8 cellular contexts compared by ENCODE assay signal in the genomic region with DNA sequence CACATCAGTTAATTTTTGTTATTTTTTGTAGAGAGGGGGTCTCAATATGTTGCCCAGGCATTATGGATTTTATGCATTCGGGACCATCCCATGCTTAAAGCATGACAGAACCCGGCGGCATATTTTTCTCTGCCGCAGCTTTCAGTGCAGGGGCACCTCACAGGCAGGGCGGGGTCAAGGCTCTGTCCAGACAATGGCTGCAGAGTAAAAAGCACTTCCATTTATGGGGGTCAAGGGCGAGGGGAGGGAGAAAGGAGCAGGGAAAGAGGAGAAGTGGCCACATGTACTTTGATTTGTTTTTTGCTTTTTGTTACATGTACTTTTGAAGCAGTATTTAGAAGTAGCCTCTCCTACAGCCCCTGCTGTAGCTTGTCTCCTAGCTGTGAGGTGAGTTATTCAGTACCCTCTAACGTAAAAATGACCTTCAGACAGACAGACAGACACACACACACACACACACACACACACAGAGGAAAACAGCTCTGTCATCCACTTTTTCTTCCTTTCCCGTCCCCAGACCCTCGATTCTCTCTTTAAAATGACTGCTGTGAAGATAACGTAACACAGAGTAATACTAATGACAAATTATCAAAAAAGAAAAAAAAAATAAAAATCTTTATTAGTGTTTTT. TPM values are rescaled to one million over a fixed set of nuclear protein-coding genes. Genes with fewer than 3 reads are reported as not detected.
DNase-seq lines count a peak whose midpoint lies in the region; ATAC-seq and TF ChIP-seq lines count a peak whose summit lies in the region.

No MANE protein-coding gene starts in this region.

- peak overlapping the region; percentile 70 to 75; a peak in 3 of 4 replicates for H3K4me3 ChIP-seq in SK-N-SH (ENCODE audit: low read depth in 2 of 2, low read length in 1 of 2)
- peak overlapping the region; percentile 80 for H3K4me3 ChIP-seq in iPS-18a (ENCODE audit: low read length)
- H3K4me3 ChIP-seq in stomach smooth muscle (ENCODE audit: low read length in 2 of 2), result peak overlapping the region; percentile 25 to 93

- H3K36me3 ChIP-seq in SK-N-SH (replicated peaks in 1 of 2; ENCODE audit: control insufficient read depth in 1 of 2, insufficient read depth in 2 of 2, low read length in 1 of 2) (no peaks in the 10 kb centered on the region), iPS-18a (ENCODE audit: control insufficient read depth, low read depth, low read length) (peaks cover 3% of the 10 kb centered on the region), stomach smooth muscle (ENCODE audit: control insufficient read depth in 2 of 2, insufficient read depth in 2 of 2, low read length in 2 of 2) (peaks cover 0 to 7% of the 10 kb centered on the region in 2 donors)

- peak overlapping the region; percentile 83 for H2AFZ ChIP-seq in SK-N-SH (ENCODE audit: low read depth)

- H3K36me3 Mint-ChIP-seq in activated naive CD8-positive, alpha-beta T cell treated with anti-CD3 and anti-CD28 coated beads, Interleukin-2, amount 10 ng/mL, durations not matched to agents 7 days and 5 days, result no peaks in the 10 kb centered on the region

- POLR2A ChIA-PET in SK-N-SH (lab: Yijun Ruan, JAX), result interaction anchor here (0.5 to 2.6 kb wide), 3 partner anchors 10 to 88 kb away, joined by 4 to 13 read pairs (median 5); a partner anchor contains a TSS
- POLR2A ChIA-PET in activated naive CD8-positive, alpha-beta T cell treated with anti-CD3 and anti-CD28 coated beads, Interleukin-2, amount 10 ng/mL, durations not matched to agents 7 days and 5 days (lab: Charles Lee), result interaction anchor here (1.0 to 3.4 kb wide), 4 partner anchors 10 to 108 kb away, joined by 3 to 13 read pairs (median 7); a partner anchor contains a TSS

- CTCF ChIA-PET in SK-N-SH (lab: Yijun Ruan, JAX), result interaction anchor here (0.7 to 3.0 kb wide), 9 partner anchors 10 to 806 kb away, joined by 3 to 23 read pairs (median 3); no protein-coding TSS in a partner anchor

- ATAC-seq in SK-N-SH treated with all-trans-retinoic acid at 6 μM for 48 hours (no peak; the same call in 2 of the 3 replicates), HG02852 (IDR thresholded peaks at IDR 0.05; ENCODE audit: unreplicated experiment) (no peak), HG03442 (IDR thresholded peaks at IDR 0.05; ENCODE audit: unreplicated experiment) (no peak)
- ATAC-seq in activated naive CD8-positive, alpha-beta T cell treated with anti-CD3 and anti-CD28 coated beads, Interleukin-2, amount 10 ng/mL, durations not matched to agents 7 days and 5 days (ENCODE audit: low read depth), result no peak

- H3K4me3 Mint-ChIP-seq in activated naive CD8-positive, alpha-beta T cell treated with anti-CD3 and anti-CD28 coated beads, Interleukin-2, amount 10 ng/mL, durations not matched to agents 7 days and 5 days, result peak overlapping the region; percentile 69

- no peaks in the 10 kb centered on the region for H3K79me2 ChIP-seq in SK-N-SH (ENCODE audit: insufficient read depth)

- peak overlapping the region; percentile 24 for H3K27ac Mint-ChIP-seq in activated naive CD8-positive, alpha-beta T cell treated with anti-CD3 and anti-CD28 coated beads, Interleukin-2, amount 10 ng/mL, durations not matched to agents 7 days and 5 days

- TF ChIP-seq EP300 in SK-N-SH (IDR thresholded peaks at IDR 0.05; ENCODE audit: borderline replicate concordance in 1 of 2, low read depth in 1 of 2, low read length in 1 of 2), result no peak

- no peak for TF ChIP-seq CTCF in SK-N-SH (IDR thresholded peaks at IDR 0.05)

- 67% methylated on average over 10 of the region's 10 CpGs for whole genome bisulfite sequencing in SK-N-SH (ENCODE audit: low lambda C conversion rate)

- H3K9me2 ChIP-seq in SK-N-SH, result no peaks in the 10 kb centered on the region

- H3K27me3 ChIP-seq in SK-N-SH (ENCODE audit: insufficient read depth) (no peaks in the 10 kb centered on the region), iPS-18a (ENCODE audit: control insufficient read depth, insufficient read depth, low read length) (no peaks in the 10 kb centered on the region), stomach smooth muscle (ENCODE audit: control insufficient read depth in 1 of 2, insufficient read depth in 2 of 2, low read length in 2 of 2) (no peaks in the 10 kb centered on the region)

- H3K9me3 ChIP-seq in SK-N-SH, result no peaks in the 10 kb centered on the region
- no peaks in the 10 kb centered on the region for H3K9me3 ChIP-seq in iPS-18a (ENCODE audit: control insufficient read depth, low read depth, low read length)
- no peaks in the 10 kb centered on the region for H3K9me3 ChIP-seq in stomach smooth muscle (ENCODE audit: control insufficient read depth in 2 of 2, low read length in 2 of 2)

- no peaks in the 10 kb centered on the region for H4K20me1 ChIP-seq in SK-N-SH (ENCODE audit: insufficient read depth)

- H3F3A ChIP-seq in SK-N-SH (replicated peaks; ENCODE audit: insufficient read depth), result no peaks in the 10 kb centered on the region

- H3K27ac ChIP-seq in SK-N-SH (ENCODE audit: low read depth in 2 of 2, low read length in 1 of 2), result no peak overlapping the region
- no peak overlapping the region for H3K27ac ChIP-seq in iPS-18a (ENCODE audit: low read length)
- no peak overlapping the region for H3K27ac ChIP-seq in stomach smooth muscle (ENCODE audit: low read length)

- peaks cover 5 to 12% of the 10 kb centered on the region in 2 experiments; a peak in 3 of 4 replicates for H3K4me1 ChIP-seq in SK-N-SH (ENCODE audit: control insufficient read depth in 1 of 2, insufficient read depth in 2 of 2, low read depth in 1 of 2, low read length in 1 of 2)
- H3K4me1 ChIP-seq in iPS-18a (ENCODE audit: control insufficient read depth, low read depth, low read length), result peaks cover 20% of the 10 kb centered on the region
- H3K4me1 ChIP-seq in stomach smooth muscle (ENCODE audit: control insufficient read depth, insufficient read depth, low read length), result peaks cover 21% of the 10 kb centered on the region

- H3K4me2 ChIP-seq in SK-N-SH, result peak overlapping the region; percentile 73

- no peak for DNase-seq in SK-N-SH
- DNase-seq in activated naive CD8-positive, alpha-beta T cell treated with anti-CD3 and anti-CD28 coated beads, Interleukin-2, amount 10 ng/mL, durations not matched to agents 7 days and 5 days, result no peak
- DNase-seq in NCI-H187 (lab: John Stamatoyannopoulos, UW), result no peak

- peaks cover 26% of the 10 kb centered on the region for H3K27me3 Mint-ChIP-seq in activated naive CD8-positive, alpha-beta T cell treated with anti-CD3 and anti-CD28 coated beads, Interleukin-2, amount 10 ng/mL, durations not matched to agents 7 days and 5 days

- H3K9ac ChIP-seq in SK-N-SH (peak overlapping the region; percentile 44; the same call in 1 of the 2 replicates), iPS-18a (ENCODE audit: low read length) (no peak overlapping the region), stomach smooth muscle (ENCODE audit: low read length in 2 of 2) (peak overlapping the region; percentile 53 to 69)

- H3K9me3 Mint-ChIP-seq in activated naive CD8-positive, alpha-beta T cell treated with anti-CD3 and anti-CD28 coated beads, Interleukin-2, amount 10 ng/mL, durations not matched to agents 7 days and 5 days, result no peaks in the 10 kb centered on the region

- peaks cover 18% of the 10 kb centered on the region for H3K4me1 Mint-ChIP-seq in activated naive CD8-positive, alpha-beta T cell treated with anti-CD3 and anti-CD28 coated beads, Interleukin-2, amount 10 ng/mL, durations not matched to agents 7 days and 5 days

- no peak for TF ChIP-seq RAD21 in SK-N-SH (IDR thresholded peaks at IDR 0.05; ENCODE audit: low read length)

TF ChIP-seq in SK-N-SH treated with all-trans-retinoic acid at 6 μM for 48 hours, 23 proteins besides CTCF, POLR2A, EP300 and RAD21 (continues in another document):
- TF ChIP-seq ESRRG (CRISPR knock-in tag; IDR thresholded peaks at IDR 0.05) (no peak), RARB (CRISPR knock-in tag; IDR thresholded peaks at IDR 0.05) (no peak)
- TF ChIP-seq, protein P1, sequence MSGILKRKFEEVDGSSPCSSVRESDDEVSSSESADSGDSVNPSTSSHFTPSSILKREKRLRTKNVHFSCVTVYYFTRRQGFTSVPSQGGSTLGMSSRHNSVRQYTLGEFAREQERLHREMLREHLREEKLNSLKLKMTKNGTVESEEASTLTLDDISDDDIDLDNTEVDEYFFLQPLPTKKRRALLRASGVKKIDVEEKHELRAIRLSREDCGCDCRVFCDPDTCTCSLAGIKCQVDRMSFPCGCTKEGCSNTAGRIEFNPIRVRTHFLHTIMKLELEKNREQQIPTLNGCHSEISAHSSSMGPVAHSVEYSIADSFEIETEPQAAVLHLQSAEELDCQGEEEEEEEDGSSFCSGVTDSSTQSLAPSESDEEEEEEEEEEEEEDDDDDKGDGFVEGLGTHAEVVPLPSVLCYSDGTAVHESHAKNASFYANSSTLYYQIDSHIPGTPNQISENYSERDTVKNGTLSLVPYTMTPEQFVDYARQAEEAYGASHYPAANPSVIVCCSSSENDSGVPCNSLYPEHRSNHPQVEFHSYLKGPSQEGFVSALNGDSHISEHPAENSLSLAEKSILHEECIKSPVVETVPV (CRISPR knock-in tag; IDR thresholded peaks at IDR 0.05), result no peak
- TF ChIP-seq, protein P2, sequence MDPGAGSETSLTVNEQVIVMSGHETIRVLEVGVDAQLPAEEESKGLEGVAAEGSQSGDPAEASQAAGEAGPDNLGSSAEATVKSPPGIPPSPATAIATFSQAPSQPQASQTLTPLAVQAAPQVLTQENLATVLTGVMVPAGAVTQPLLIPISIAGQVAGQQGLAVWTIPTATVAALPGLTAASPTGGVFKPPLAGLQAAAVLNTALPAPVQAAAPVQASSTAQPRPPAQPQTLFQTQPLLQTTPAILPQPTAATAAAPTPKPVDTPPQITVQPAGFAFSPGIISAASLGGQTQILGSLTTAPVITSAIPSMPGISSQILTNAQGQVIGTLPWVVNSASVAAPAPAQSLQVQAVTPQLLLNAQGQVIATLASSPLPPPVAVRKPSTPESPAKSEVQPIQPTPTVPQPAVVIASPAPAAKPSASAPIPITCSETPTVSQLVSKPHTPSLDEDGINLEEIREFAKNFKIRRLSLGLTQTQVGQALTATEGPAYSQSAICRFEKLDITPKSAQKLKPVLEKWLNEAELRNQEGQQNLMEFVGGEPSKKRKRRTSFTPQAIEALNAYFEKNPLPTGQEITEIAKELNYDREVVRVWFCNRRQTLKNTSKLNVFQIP (CRISPR knock-in tag; IDR thresholded peaks at IDR 0.05; ENCODE audit: borderline replicate concordance, low read depth), result no peak

RNA-seq across cellular contexts. Expression of a gene that starts 0.9 kb away (rescaled TPM):
- 99.6 and 124 TPM in 2 replicates for polyA plus RNA-seq in SK-N-SH (2012; rRNA removed)
- 105 and 109 TPM in 2 replicates for polyA plus RNA-seq in SK-N-SH (2012; cell fraction: cytosol; rRNA removed)
- polyA plus RNA-seq in SK-N-SH (2012; cell fraction: nucleus; rRNA removed), result 95.1 and 141 TPM in 2 replicates
- total RNA-seq in activated naive CD8-positive, alpha-beta T cell treated with anti-CD3 and anti-CD28 coated beads, Interleukin-2, amount 10 ng/mL, durations not matched to agents 7 days and 5 days, result 10 to 100 TPM; 15.8 to 16.6 TPM

RNA-seq across cellular contexts. Expression of a gene that starts 16.2 kb away (rescaled TPM):
- 3.9 and 5.7 TPM in 2 replicates for polyA plus RNA-seq in SK-N-SH (2012; rRNA removed)
- 5.6 and 6.7 TPM in 2 replicates for polyA plus RNA-seq in SK-N-SH (2012; cell fraction: cytosol; rRNA removed)
- 5.7 and 8.1 TPM in 2 replicates for polyA plus RNA-seq in SK-N-SH (2012; cell fraction: nucleus; rRNA removed)
- 10 to 100 TPM; 16.4 TPM for total RNA-seq in activated naive CD8-positive, alpha-beta T cell treated with anti-CD3 and anti-CD28 coated beads, Interleukin-2, amount 10 ng/mL, durations not matched to agents 7 days and 5 days
